2 cellular contexts compared by ENCODE assay signal in the genomic region with DNA sequence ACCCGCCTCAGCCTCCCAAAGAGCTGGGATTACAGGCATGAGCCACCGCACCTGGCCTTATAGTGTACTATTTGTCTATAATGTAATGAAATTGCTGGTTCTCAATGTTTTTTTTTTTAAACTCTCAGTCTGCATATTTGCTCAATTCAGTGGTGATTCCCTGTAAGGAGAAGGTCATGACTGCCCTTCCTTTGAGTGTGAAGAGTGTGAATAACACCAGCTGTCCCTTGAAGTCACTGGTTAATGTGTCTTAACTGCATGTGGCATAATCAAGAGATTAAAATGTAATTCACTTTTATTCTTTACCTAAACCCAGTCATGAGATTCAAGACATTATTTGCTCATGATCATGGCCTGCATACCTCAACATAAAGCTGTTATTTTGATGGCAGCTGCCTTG.
TF ChIP-seq lines count a peak whose summit lies in the region.

No MANE protein-coding gene starts in this region.

TF ChIP-seq in HEK293, 187 proteins besides CTCF, POLR2A, EP300 and RAD21:
- TF ChIP-seq, protein P1, sequence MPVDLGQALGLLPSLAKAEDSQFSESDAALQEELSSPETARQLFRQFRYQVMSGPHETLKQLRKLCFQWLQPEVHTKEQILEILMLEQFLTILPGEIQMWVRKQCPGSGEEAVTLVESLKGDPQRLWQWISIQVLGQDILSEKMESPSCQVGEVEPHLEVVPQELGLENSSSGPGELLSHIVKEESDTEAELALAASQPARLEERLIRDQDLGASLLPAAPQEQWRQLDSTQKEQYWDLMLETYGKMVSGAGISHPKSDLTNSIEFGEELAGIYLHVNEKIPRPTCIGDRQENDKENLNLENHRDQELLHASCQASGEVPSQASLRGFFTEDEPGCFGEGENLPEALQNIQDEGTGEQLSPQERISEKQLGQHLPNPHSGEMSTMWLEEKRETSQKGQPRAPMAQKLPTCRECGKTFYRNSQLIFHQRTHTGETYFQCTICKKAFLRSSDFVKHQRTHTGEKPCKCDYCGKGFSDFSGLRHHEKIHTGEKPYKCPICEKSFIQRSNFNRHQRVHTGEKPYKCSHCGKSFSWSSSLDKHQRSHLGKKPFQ (tag by site-specific recombination; IDR thresholded peaks at IDR 0.05) = peak; percentile 80
- TF ChIP-seq ZNF2 (tag by site-specific recombination; IDR thresholded peaks at IDR 0.05) = no peak

TF ChIP-seq in K562, 482 proteins besides CTCF, POLR2A, EP300 and RAD21:
- TF ChIP-seq KAT8 (IDR thresholded peaks at IDR 0.05; ENCODE audit: low read depth) = no peak
- TF ChIP-seq SAFB2 (IDR thresholded peaks at IDR 0.05; ENCODE audit: borderline replicate concordance, low read depth, low read length, severe bottlenecking) = no peak
- no peak for TF ChIP-seq RB1 (IDR thresholded peaks at IDR 0.05; ENCODE audit: low read depth)
- no peak for TF ChIP-seq TGIF2 (CRISPR knock-in tag; IDR thresholded peaks at IDR 0.05)
- no peak for TF ChIP-seq IRF2 (CRISPR knock-in tag; IDR thresholded peaks at IDR 0.05)
- no peak for TF ChIP-seq ZNF274 (IDR thresholded peaks at IDR 0.05; ENCODE audit: borderline replicate concordance, low read depth, low read length)
- no peak for TF ChIP-seq ZNF384 (IDR thresholded peaks at IDR 0.05; ENCODE audit: low read depth, low read length)
- TF ChIP-seq, protein P2, sequence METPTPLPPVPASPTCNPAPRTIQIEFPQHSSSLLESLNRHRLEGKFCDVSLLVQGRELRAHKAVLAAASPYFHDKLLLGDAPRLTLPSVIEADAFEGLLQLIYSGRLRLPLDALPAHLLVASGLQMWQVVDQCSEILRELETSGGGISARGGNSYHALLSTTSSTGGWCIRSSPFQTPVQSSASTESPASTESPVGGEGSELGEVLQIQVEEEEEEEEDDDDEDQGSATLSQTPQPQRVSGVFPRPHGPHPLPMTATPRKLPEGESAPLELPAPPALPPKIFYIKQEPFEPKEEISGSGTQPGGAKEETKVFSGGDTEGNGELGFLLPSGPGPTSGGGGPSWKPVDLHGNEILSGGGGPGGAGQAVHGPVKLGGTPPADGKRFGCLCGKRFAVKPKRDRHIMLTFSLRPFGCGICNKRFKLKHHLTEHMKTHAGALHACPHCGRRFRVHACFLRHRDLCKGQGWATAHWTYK (CRISPR knock-in tag; IDR thresholded peaks at IDR 0.05) = no peak
